10 cellular contexts compared by ENCODE assay signal in genomic region chr11:96228911-96229310, GRCh38.
A peak's percentile ranks its signal among the peaks of the same experiment; 100 is the strongest.
DNase-seq lines count a peak whose midpoint lies in the region; ATAC-seq and TF ChIP-seq lines count a peak whose summit lies in the region.
"Had no signal": no experiment of that assay in that cellular context is flagged by ENCODE, and none has a peak within 500 bp of the region (broad histone marks: within the 10 kb centered on the region; RNA-seq: fewer than 3 reads in every experiment).

No MANE protein-coding gene starts in this region.

- no peak overlapping the region for H3K4me3 ChIP-seq in HUES6 (ENCODE audit: low read depth, low read length)
- H3K4me3 ChIP-seq in fibroblast of villous mesenchyme (ENCODE audit: low read depth, low read length), result no peak overlapping the region
- H3K4me3 ChIP-seq in spleen, result no peak overlapping the region
- no peak overlapping the region for H3K4me3 ChIP-seq in lower leg skin (ENCODE audit: low read depth, poor library complexity, severe bottlenecking)

- peak overlapping the region; percentile 77 to 78 for H3K27ac Mint-ChIP-seq in activated naive CD4-positive, alpha-beta T cell treated with anti-CD3 and anti-CD28 coated beads, Interleukin-2, amount 50 U/mL, for 72 hours

- H3K9ac ChIP-seq in HUES6 (ENCODE audit: low read length), result no peak overlapping the region

- peak overlapping the region; percentile 5; the same call in 1 of the 2 replicates for H3K27ac ChIP-seq in HUES6 (ENCODE audit: low read depth, low read length)
- H3K27ac ChIP-seq in spleen, result peak overlapping the region in 5 of 8 donors; percentile 75 to 88 (median 79)

- H3K9me3 Mint-ChIP-seq in activated naive CD4-positive, alpha-beta T cell treated with anti-CD3 and anti-CD28 coated beads, Interleukin-2, amount 50 U/mL, for 72 hours, result no peaks in the 10 kb centered on the region
- H3K9me3 Mint-ChIP-seq: central memory CD8-positive, alpha-beta T cell had no signal

- H3K4me1 ChIP-seq in HUES6 (ENCODE audit: control insufficient read depth, insufficient read depth, low read length) (peaks cover 15% of the 10 kb centered on the region), spleen (peaks cover 17 to 88% (median 63%) of the 10 kb centered on the region in 6 donors)

- peak in 1 of 2 donors; percentile 17 for ATAC-seq in activated naive CD4-positive, alpha-beta T cell treated with anti-CD3 and anti-CD28 coated beads, Interleukin-2, amount 50 U/mL, for 72 hours

- intact Hi-C loops in spleen (cut with DNase I; ENCODE audit: low total_unique reads), result no loop called here
- intact Hi-C loops in lower leg skin (cut with DNase I; ENCODE audit: low total_unique reads), result no loop called here

- H3K27me3 ChIP-seq in HUES6 (ENCODE audit: control insufficient read depth, insufficient read depth, low read length) (no peaks in the 10 kb centered on the region), spleen (replicated peaks in 1 of 7) (no peaks in the 10 kb centered on the region)

- H3K36me3 ChIP-seq in HUES6 (ENCODE audit: control insufficient read depth, insufficient read depth, low read length) (no peaks in the 10 kb centered on the region), spleen (no peaks in the 10 kb centered on the region)

- no peaks in the 10 kb centered on the region for H3K9me3 ChIP-seq in HUES6 (ENCODE audit: control insufficient read depth, insufficient read depth, low read depth, low read length)
- H3K9me3 ChIP-seq in spleen, result no peaks in the 10 kb centered on the region

- TF ChIP-seq POLR2A in spleen (IDR thresholded peaks at IDR 0.05) (no peak), lower leg skin (IDR thresholded peaks at IDR 0.05) (no peak)

- H3K36me3 Mint-ChIP-seq in activated naive CD4-positive, alpha-beta T cell treated with anti-CD3 and anti-CD28 coated beads, Interleukin-2, amount 50 U/mL, for 72 hours, result peaks cover 0 to 40% of the 10 kb centered on the region in 2 donors

- no peak for DNase-seq in activated naive CD4-positive, alpha-beta T cell treated with anti-CD3 and anti-CD28 coated beads, Interleukin-2, amount 50 U/mL, for 72 hours (ENCODE audit: low spot score in 2 of 2)
- peak; percentile 38 for DNase-seq in fibroblast of villous mesenchyme (ENCODE audit: low read depth)
- DNase-seq in spleen, result no peak
- no peak for DNase-seq in effector CD4-positive, alpha-beta T cell
- DNase-seq in lower leg skin (ENCODE audit: low spot score in 2 of 2), result no peak
- DNase-seq in NCI-H1092 treated with DMSO at 0.1 percent for 48 hours (lab: John Stamatoyannopoulos, UW), result no peak
- DNase-seq: activated B cell treated with CpG ODN at 0.5 μM for 24 hours, MM.1S had no signal

- TF ChIP-seq CTCF in fibroblast of villous mesenchyme (IDR thresholded peaks at IDR 0.05; ENCODE audit: insufficient read depth, low read depth, low read length), result no peak
- TF ChIP-seq CTCF in spleen (IDR thresholded peaks at IDR 0.05 in 8 of 11, conservative IDR thresholded peaks at IDR 0.05 in 3 of 11), result no peak
- no peak for TF ChIP-seq CTCF in lower leg skin (IDR thresholded peaks at IDR 0.05)
